ENCODE assay signal across 8 cellular contexts in genomic region chr1:84573967-84574842, GRCh38. TPM values are rescaled to one million over a fixed set of nuclear protein-coding genes. Genes with fewer than 3 reads are reported as not detected.
DNase-seq lines count a peak whose midpoint lies in the region; ATAC-seq and TF ChIP-seq lines count a peak whose summit lies in the region.

Gene CTBS, minus strand, starts transcription at chr1:84574440. Its CDS starts 25 bp downstream, at chr1:84574415.

- no peaks in the 10 kb centered on the region for H3K9me3 ChIP-seq in CD8-positive, alpha-beta T cell (ENCODE audit: low read length)

- ATAC-seq in CD8-positive, alpha-beta T cell, result peak; percentile 91
- peak; percentile 83 for ATAC-seq in GM19455 (IDR thresholded peaks at IDR 0.05; ENCODE audit: unreplicated experiment)

- H3K9me3 Mint-ChIP-seq in CD8-positive, alpha-beta T cell, result no peaks in the 10 kb centered on the region

- POLR2A ChIA-PET in CD8-positive, alpha-beta T cell (lab: Charles Lee), result interaction anchor here (0.6 to 3.1 kb wide), 21 partner anchors 8 to 1317 kb away, joined by 3 to 28 read pairs (median 4); partner anchors contain the start of genes BCL10, GNG5, PRKACB and RPF1

- DNase-seq in CD8-positive, alpha-beta T cell, result peak; percentile 67 to 91 (median 85)
- peak; percentile 87 for DNase-seq in HK-2 (ENCODE audit: unreplicated experiment)
- peak; percentile 17 for DNase-seq in NK-92 (lab: John Stamatoyannopoulos, UW; ENCODE audit: unreplicated experiment)
- peak; percentile 90 for DNase-seq in activated CD8-positive, alpha-beta memory T cell treated with anti-CD3 and anti-CD28 coated beads for 24 hours
- DNase-seq in effector CD8-positive, alpha-beta T cell (lab: John Stamatoyannopoulos, UW), result peak; percentile 79
- DNase-seq in lung microvascular endothelial cell (ENCODE audit: low read depth in 2 of 2), result peak; percentile 91 to 93
- DNase-seq in stimulated activated CD4-positive, alpha-beta T cell treated with anti-CD3 and anti-CD28 coated beads, TNF-alpha, amount 100 ng/mL, for 48 hours (ENCODE audit: low read depth in 3 of 3), result peak; percentile 71 to 88 (median 76)

- H3K4me3 Mint-ChIP-seq in CD8-positive, alpha-beta T cell, result peak within 1 kb of the TSS; percentile 96

- no peaks in the 10 kb centered on the region for H3K27me3 Mint-ChIP-seq in CD8-positive, alpha-beta T cell (ENCODE audit: low read depth)

- no peaks in the 10 kb centered on the region for H3K36me3 ChIP-seq in CD8-positive, alpha-beta T cell (ENCODE audit: insufficient read depth, low read length)

- peaks cover 42% of the 10 kb centered on the region for H3K4me1 Mint-ChIP-seq in CD8-positive, alpha-beta T cell (ENCODE audit: low read depth)

- H3K4me3 ChIP-seq in CD8-positive, alpha-beta T cell (ENCODE audit: low read depth, low read length), result peak within 1 kb of the TSS; percentile 92

- peak within 1 kb of the TSS; percentile 96 for H3K27ac ChIP-seq in CD8-positive, alpha-beta T cell (ENCODE audit: low read depth, low read length)

- CTCF ChIA-PET in CD8-positive, alpha-beta T cell (lab: Charles Lee), result interaction anchor here (0.7 to 2.6 kb wide), 6 partner anchors 9 to 139 kb away, joined by 3 to 8 read pairs (median 6); no protein-coding TSS in a partner anchor

- intact Hi-C loops in CD8-positive, alpha-beta T cell (cut with DNase I, micrococcal nuclease), result loop anchor here (1.0 to 10.0 kb wide), 15 partner anchors 47 to 1131 kb away; partner anchors contain the start of genes BCL10 (in 2 of the 2), RPF1 (in 2 of the 2), SSX2IP (in 2 of the 2) and GNG5 (in 1 of the 2)

- H3K4me1 ChIP-seq in CD8-positive, alpha-beta T cell (ENCODE audit: insufficient read depth, low read length), result peaks cover 20% of the 10 kb centered on the region

- H3K27me3 ChIP-seq in CD8-positive, alpha-beta T cell (ENCODE audit: insufficient read depth, low read length), result no peaks in the 10 kb centered on the region

- no peak for TF ChIP-seq CTCF in CD8-positive, alpha-beta T cell (IDR thresholded peaks at IDR 0.05)

- peaks cover 25% of the 10 kb centered on the region for H3K36me3 Mint-ChIP-seq in CD8-positive, alpha-beta T cell

- H3K27ac Mint-ChIP-seq in CD8-positive, alpha-beta T cell, result peak within 1 kb of the TSS; percentile 99

RNA-seq across cellular contexts. Expression of gene CTBS, which starts in this region (rescaled TPM):
- total RNA-seq in CD8-positive, alpha-beta T cell, result 10 to 100 TPM; 17.3 to 19.7 TPM
- 3.1 and 4.6 TPM in 2 replicates for total RNA-seq in lung microvascular endothelial cell

Comparison
In these comparisons a context has a peak if more than half of its experiments do, and no peak if none do; other contexts are left out.
1. Peak in every context shown above with its lines: DNase-seq, ATAC-seq, H3K4me3 ChIP-seq and H3K27ac ChIP-seq.
2. DNase-seq: peak in every context shown above with its lines; median percentile 92 in lung microvascular endothelial cell; 90 in activated CD8-positive, alpha-beta memory T cell treated with anti-CD3 and anti-CD28 coated beads for 24 hours; 87 in HK-2; 85 in CD8-positive, alpha-beta T cell; 79 in effector CD8-positive, alpha-beta T cell; 76 in stimulated activated CD4-positive, alpha-beta T cell treated with anti-CD3 and anti-CD28 coated beads, TNF-alpha, amount 100 ng/mL, for 48 hours; 17 in NK-92.